15 cellular contexts compared by ENCODE assay signal in the genomic region with DNA sequence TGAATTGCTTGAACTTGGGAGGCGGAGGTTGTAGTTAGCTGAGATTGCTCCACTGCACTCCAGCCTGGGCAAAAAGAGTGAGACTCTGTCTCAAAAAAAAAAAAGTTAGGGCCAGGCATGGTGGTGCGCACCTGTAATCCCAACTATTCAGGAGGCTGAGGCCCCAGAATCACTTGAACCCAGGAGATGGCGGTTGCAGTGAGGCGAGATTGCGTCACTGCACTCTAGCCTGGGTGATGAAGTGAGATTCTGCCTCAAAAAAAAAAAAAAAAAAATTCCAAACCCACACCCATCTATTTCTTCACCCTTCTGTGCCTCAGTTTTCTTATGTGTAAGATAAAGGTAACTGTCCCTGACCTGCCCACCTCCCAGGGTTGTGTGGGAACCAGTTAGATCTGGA. TPM values are rescaled to one million over a fixed set of nuclear protein-coding genes. Genes with fewer than 3 reads are reported as not detected.
DNase-seq lines count a peak whose midpoint lies in the region; ATAC-seq and TF ChIP-seq lines count a peak whose summit lies in the region.
"Had no signal": no experiment of that assay in that cellular context is flagged by ENCODE, and none has a peak within 500 bp of the region (broad histone marks: within the 10 kb centered on the region; RNA-seq: fewer than 3 reads in every experiment).

No MANE protein-coding gene starts in this region.

- no peak overlapping the region for H3K4me3 ChIP-seq in liver (ENCODE audit: low read depth in 1 of 3, low read length in 3 of 3)
- H3K4me3 ChIP-seq in right lobe of liver: no peak overlapping the region
- H3K4me3 ChIP-seq in muscle layer of colon (ENCODE audit: low read depth in 1 of 2, low read length in 2 of 2): peak overlapping the region in 1 of 2 donors; percentile 5
- H3K4me3 ChIP-seq: GM23248, SJSA1, upper lobe of left lung had no signal

- H3K36me3 Mint-ChIP-seq in activated B cell treated with CpG ODN at 0.5 μM for 24 hours (ENCODE audit: low read depth): peaks cover 3% of the 10 kb centered on the region

- H3K4me1 Mint-ChIP-seq in activated B cell treated with CpG ODN at 0.5 μM for 24 hours: peaks cover 54% of the 10 kb centered on the region

- POLR2A ChIA-PET in activated B cell treated with CpG ODN at 0.5 μM for 24 hours (lab: Charles Lee): interaction anchor here (0.8 to 5.0 kb wide), 7 partner anchors 10 to 75 kb away, joined by 3 to 39 read pairs (median 4); partner anchors contain the start of gene MLXIP

- no peaks in the 10 kb centered on the region for H3K27me3 Mint-ChIP-seq in activated B cell treated with CpG ODN at 0.5 μM for 24 hours

- no peak for DNase-seq in right lobe of liver
- DNase-seq in activated B cell treated with CpG ODN at 0.5 μM for 24 hours: no peak
- DNase-seq in left colon: no peak
- no peak for DNase-seq in HuH-7.5 (ENCODE audit: low spot score)
- DNase-seq in NCI-H524 treated with DMSO at 0.1 percent for 48 hours (lab: John Stamatoyannopoulos, UW): no peak
- DNase-seq: GM23248, midbrain, NCI-H1417 treated with DMSO at 0.1 percent for 48 hours, NCI-H524 had no signal

- H3K27ac ChIP-seq in liver (ENCODE audit: low read depth in 1 of 2, low read length in 2 of 2): peak overlapping the region; percentile 32 to 64
- H3K27ac ChIP-seq in right lobe of liver: peak overlapping the region in 1 of 3 donors; percentile 33
- H3K27ac ChIP-seq in muscle layer of colon (ENCODE audit: low read depth, low read length): peak overlapping the region; percentile 83
- H3K27ac ChIP-seq: GM23248, SJSA1 had no signal

- H3K4me1 ChIP-seq in liver (ENCODE audit: control insufficient read depth in 4 of 4, insufficient read depth in 4 of 4, low read length in 3 of 4) (peaks cover 12 to 28% (median 21%) of the 10 kb centered on the region in 4 donors), right lobe of liver (peaks cover 1 to 38% (median 16%) of the 10 kb centered on the region in 4 donors), muscle layer of colon (ENCODE audit: insufficient read depth, low read length) (peaks cover 70% of the 10 kb centered on the region)

- H3K27ac Mint-ChIP-seq in activated B cell treated with CpG ODN at 0.5 μM for 24 hours: peak overlapping the region; percentile 85

- H3K4me3 Mint-ChIP-seq in activated B cell treated with CpG ODN at 0.5 μM for 24 hours: peak overlapping the region; percentile 77

- intact Hi-C loops in right lobe of liver (cut with DNase I) (no loop called here), activated B cell treated with CpG ODN at 0.5 μM for 24 hours (cut with micrococcal nuclease) (loop anchor here (5.0 kb wide), 2 partner anchors 40 to 125 kb away; no protein-coding TSS in a partner anchor), left colon (cut with DNase I, micrococcal nuclease) (no loop called here)

- TF ChIP-seq CTCF in liver (IDR thresholded peaks at IDR 0.05; ENCODE audit: low read depth, low read length, missing input control) (no peak), right lobe of liver (IDR thresholded peaks at IDR 0.05) (no peak), activated B cell treated with CpG ODN at 0.5 μM for 24 hours (IDR thresholded peaks at IDR 0.05) (no peak)

- no peaks in the 10 kb centered on the region for H3K27me3 ChIP-seq in liver (ENCODE audit: control insufficient read depth in 4 of 4, insufficient read depth in 4 of 4, low read length in 3 of 4)
- H3K27me3 ChIP-seq in right lobe of liver: no peaks in the 10 kb centered on the region
- H3K27me3 ChIP-seq in muscle layer of colon (ENCODE audit: control insufficient read depth in 1 of 2, insufficient read depth in 2 of 2, low read length in 2 of 2): no peaks in the 10 kb centered on the region
- H3K27me3 ChIP-seq: SJSA1, upper lobe of left lung had no signal

- no peaks in the 10 kb centered on the region for H3K9me3 ChIP-seq in liver (ENCODE audit: control insufficient read depth in 4 of 4, low read length in 3 of 4)
- H3K9me3 ChIP-seq in right lobe of liver: no peaks in the 10 kb centered on the region
- H3K9me3 ChIP-seq in muscle layer of colon (ENCODE audit: low read length): no peaks in the 10 kb centered on the region
- H3K9me3 ChIP-seq: SJSA1, upper lobe of left lung had no signal

- H3K9ac ChIP-seq in liver (ENCODE audit: low read depth in 1 of 2, low read length in 2 of 2): peak overlapping the region in 1 of 2 donors; percentile 31
- H3K9ac ChIP-seq in muscle layer of colon (ENCODE audit: low read length): no peak overlapping the region
- H3K9ac ChIP-seq: GM23248 had no signal

- H3K36me3 ChIP-seq in liver (ENCODE audit: control insufficient read depth in 4 of 4, insufficient read depth in 3 of 4, low read depth in 1 of 4, low read length in 3 of 4) (no peaks in the 10 kb centered on the region), right lobe of liver (no peaks in the 10 kb centered on the region), muscle layer of colon (ENCODE audit: insufficient read depth, low read length) (peaks cover 4% of the 10 kb centered on the region)
- H3K36me3 ChIP-seq: SJSA1, upper lobe of left lung had no signal

- CTCF ChIA-PET in activated B cell treated with CpG ODN at 0.5 μM for 24 hours (lab: Charles Lee): interaction anchor here (1.5 to 3.5 kb wide), 2 partner anchors 13 to 55 kb away, joined by 6 to 17 read pairs; no protein-coding TSS in a partner anchor

- no peaks in the 10 kb centered on the region for H3K9me3 Mint-ChIP-seq in activated B cell treated with CpG ODN at 0.5 μM for 24 hours

- no peak for TF ChIP-seq RAD21 in liver (IDR thresholded peaks at IDR 0.05)

- TF ChIP-seq POLR2A in right lobe of liver (IDR thresholded peaks at IDR 0.05): no peak

- 98% methylated on average over 5 of the region's 5 CpGs for WGBS in liver
- 85% methylated on average over 5 of the region's 5 CpGs for WGBS in right lobe of liver (ENCODE audit: insufficient coverage, low coverage, low lambda C conversion rate, missing lambda C conversion rate)

- ATAC-seq in right lobe of liver (no peak), activated B cell treated with CpG ODN at 0.5 μM for 24 hours (ENCODE audit: low read depth) (no peak), left colon (no peak), GM19023 (IDR thresholded peaks at IDR 0.05; ENCODE audit: unreplicated experiment) (no peak)
- ATAC-seq: right cardiac atrium had no signal

TF ChIP-seq in liver, 16 proteins besides CTCF, POLR2A, EP300 and RAD21 (continues in another document):
- TF ChIP-seq REST (IDR thresholded peaks at IDR 0.05) (no peak), YY1 (IDR thresholded peaks at IDR 0.05) (no peak), HNF4G (IDR thresholded peaks at IDR 0.05) (no peak), RXRA (IDR thresholded peaks at IDR 0.05) (no peak), FOXA1 (IDR thresholded peaks at IDR 0.05) (no peak), EGR1 (IDR thresholded peaks at IDR 0.05; ENCODE audit: low read depth in 2 of 2) (no peak), TAF1 (conservative IDR thresholded peaks at IDR 0.05) (no peak), SP1 (IDR thresholded peaks at IDR 0.05) (no peak), HNF4A (conservative IDR thresholded peaks at IDR 0.05) (no peak), MAX (IDR thresholded peaks at IDR 0.05) (no peak), FOXA2 (IDR thresholded peaks at IDR 0.05) (no peak), JUND (IDR thresholded peaks at IDR 0.05) (no peak), GABPA (IDR thresholded peaks at IDR 0.05 in 1 of 2, conservative IDR thresholded peaks at IDR 0.05 in 1 of 2) (no peak)

RNA-seq across cellular contexts. Expression of gene MLXIP, which starts 11.0 kb away (rescaled TPM):
- total RNA-seq in liver: 10 to 100 TPM; 10.6 to 19.5 TPM
- 10 to 100 TPM; 10.6 to 11.4 TPM for polyA plus RNA-seq in liver
- total RNA-seq in right lobe of liver: 10 to 100 TPM; 13.9 to 45.9 (median 16.6) TPM
- total RNA-seq in activated B cell treated with CpG ODN at 0.5 μM for 24 hours: 26.7 and 33.7 TPM in 2 replicates
- 100 to 1,000 TPM; 125 to 175 TPM for total RNA-seq in left colon

RNA-seq across cellular contexts. Expression of gene BCL7A, which starts 45.9 kb away (rescaled TPM):
- total RNA-seq in liver: 1 to 10 TPM; 5.9 to 8.3 TPM
- polyA plus RNA-seq in liver: 1 to 10 TPM; 3.5 to 4.0 TPM
- total RNA-seq in right lobe of liver: 1 to 10 TPM; 3.5 to 6.4 (median 4.6) TPM
- 38.6 and 41.4 TPM in 2 replicates for total RNA-seq in activated B cell treated with CpG ODN at 0.5 μM for 24 hours
- total RNA-seq in left colon: 1 to 10 TPM; 6.5 to 6.7 TPM
